ENCODE assay signal across 33 cellular contexts in the genomic region with DNA sequence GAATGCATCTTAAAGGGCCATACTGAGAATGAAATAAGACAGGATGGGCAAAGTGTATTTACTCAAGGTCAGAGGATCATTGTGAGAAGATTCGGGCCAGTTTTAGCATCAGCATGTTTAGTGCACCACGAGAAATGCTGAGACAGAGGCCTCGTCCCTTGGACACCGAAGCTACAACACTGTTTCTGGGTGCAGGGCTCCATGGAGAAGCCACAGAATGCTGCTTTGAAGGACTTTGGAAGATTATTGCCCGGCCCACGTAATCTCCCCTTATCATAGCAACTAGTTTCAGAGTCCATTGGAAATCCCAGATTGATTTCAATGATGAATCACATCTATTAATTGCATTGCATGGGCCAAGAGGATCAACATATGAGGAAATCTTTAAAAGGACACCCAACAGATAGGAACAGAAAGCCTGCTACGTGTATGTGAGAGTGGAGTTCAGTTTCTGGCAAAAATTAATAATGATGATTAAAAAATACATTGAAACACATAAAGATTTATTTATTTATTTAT.
DNase-seq lines count a peak whose midpoint lies in the region; FAIRE-seq and TF ChIP-seq lines count a peak whose summit lies in the region.
"Had no signal": no experiment of that assay in that cellular context is flagged by ENCODE, and none has a peak within 500 bp of the region (broad histone marks: within the 10 kb centered on the region; RNA-seq: fewer than 3 reads in every experiment).

No MANE protein-coding gene starts in this region.

- no peaks in the 10 kb centered on the region for H3K27me3 ChIP-seq in Peyer's patch
- no peaks in the 10 kb centered on the region for H3K27me3 ChIP-seq in hepatocyte
- H3K27me3 ChIP-seq in small intestine (ENCODE audit: control insufficient read depth in 2 of 2, insufficient read depth in 2 of 2, low read length in 2 of 2) = no peaks in the 10 kb centered on the region
- H3K27me3 ChIP-seq: BE2C; BLaER1; BLaER1 treated with 17β-estradiol and CSF1 and Interleukin-3, amounts not matched to agents 10 nM and 100 nM had no signal

- H3K79me2 ChIP-seq in hepatocyte = no peaks in the 10 kb centered on the region

- H3K36me3 ChIP-seq in Peyer's patch = no peaks in the 10 kb centered on the region
- no peaks in the 10 kb centered on the region for H3K36me3 ChIP-seq in hepatocyte (replicated peaks; ENCODE audit: insufficient read depth, low read depth)
- H3K36me3 ChIP-seq in small intestine (ENCODE audit: control insufficient read depth in 2 of 2, insufficient read depth in 2 of 2, low read length in 2 of 2) = no peaks in the 10 kb centered on the region
- H3K36me3 ChIP-seq: BE2C; BLaER1; BLaER1 treated with 17β-estradiol and CSF1 and Interleukin-3, amounts not matched to agents 10 nM and 100 nM had no signal

- no peaks in the 10 kb centered on the region for H4K20me1 ChIP-seq in hepatocyte (ENCODE audit: insufficient read depth, poor library complexity, severe bottlenecking)
- H4K20me1 ChIP-seq: BLaER1; BLaER1 treated with 17β-estradiol and CSF1 and Interleukin-3, amounts not matched to agents 10 nM and 100 nM had no signal

- DNase-seq in Peyer's patch (peak in 2 of 3 donors; percentile 58 to 84), hepatocyte (ENCODE audit: low spot score) (peak; percentile 46), small intestine (peak; percentile 97), NCI-H1048 (lab: John Stamatoyannopoulos, UW) (no peak), H4 (ENCODE audit: low spot score) (no peak)
- no peak for DNase-seq in stimulated activated CD4-positive, alpha-beta T cell treated with anti-CD3 and anti-CD28 coated beads, Interleukin-15, amount 100 ng/mL, for 24 hours
- DNase-seq: 8988T; ACHN; AML-193; BE2C; C1 segment of cervical spinal cord; Caco-2; Calu3; CD4-positive, alpha-beta memory T cell; CD4-positive, alpha-beta T cell; CD4-positive, CD25-positive, alpha-beta regulatory T cell; CD8-positive, alpha-beta memory T cell; CD8-positive, alpha-beta T cell; COR-L47; DMS 273 treated with DMSO at 0.1 percent for 48 hours; DMS153; DMS53; DMS79; DMS79 treated with DMSO at 0.1 percent for 48 hours; DND-41; EL had no signal

- no peaks in the 10 kb centered on the region for H3K4me1 ChIP-seq in Peyer's patch
- H3K4me1 ChIP-seq in hepatocyte (ENCODE audit: insufficient read depth) = no peaks in the 10 kb centered on the region
- peaks cover 0 to 2% of the 10 kb centered on the region in 2 donors for H3K4me1 ChIP-seq in small intestine (ENCODE audit: control insufficient read depth in 2 of 2, insufficient read depth in 1 of 2, low read depth in 1 of 2, low read length in 1 of 2)
- H3K4me1 ChIP-seq: A549, BE2C, BLaER1, Caco-2 had no signal

- peak; percentile 41 for FAIRE-seq in small intestine (lab: Jason Lieb, UNC)
- FAIRE-seq: A204.1, A549, D721Med had no signal

- H3K27ac ChIP-seq in Peyer's patch (peak overlapping the region in 2 of 4 donors; percentile 37 to 59), hepatocyte (no peak overlapping the region), small intestine (ENCODE audit: low read depth in 1 of 2, low read length in 1 of 2) (peak overlapping the region; percentile 22 to 44)
- H3K27ac ChIP-seq: 22Rv1; A549; BLaER1; BLaER1 treated with 17β-estradiol and CSF1 and Interleukin-3, amounts not matched to agents 10 nM and 100 nM; C4-2B had no signal

- H3K4me2 ChIP-seq in hepatocyte = no peak overlapping the region
- H3K4me2 ChIP-seq: A549, BLaER1 had no signal

- 80% methylated on average over 7 of the region's 7 CpGs for WGBS in hepatocyte (ENCODE audit: low lambda C conversion rate, missing lambda C conversion rate)
- WGBS in small intestine, 3 donors = 24 to 61% (median 45%) methylated on average over 7 of the region's 7 CpGs

- no peak overlapping the region for H2AFZ ChIP-seq in hepatocyte

- TF ChIP-seq CTCF in Peyer's patch (IDR thresholded peaks at IDR 0.05) = no peak
- TF ChIP-seq CTCF in hepatocyte (IDR thresholded peaks at IDR 0.05; ENCODE audit: poor library complexity) = no peak

- H3K4me3 ChIP-seq in Peyer's patch (no peak overlapping the region), hepatocyte (no peak overlapping the region), small intestine (ENCODE audit: low read depth in 1 of 2, low read length in 2 of 2) (no peak overlapping the region)
- H3K4me3 ChIP-seq: A549; BLaER1; BLaER1 treated with 17β-estradiol and CSF1 and Interleukin-3, amounts not matched to agents 10 nM and 100 nM had no signal

- no peaks in the 10 kb centered on the region for H3K9me2 ChIP-seq in hepatocyte (replicated peaks; ENCODE audit: insufficient read depth)

- no peaks in the 10 kb centered on the region for H3K9me3 ChIP-seq in Peyer's patch
- no peaks in the 10 kb centered on the region for H3K9me3 ChIP-seq in hepatocyte (ENCODE audit: low read depth)
- no peaks in the 10 kb centered on the region for H3K9me3 ChIP-seq in small intestine (ENCODE audit: control insufficient read depth, low read depth)
- H3K9me3 ChIP-seq: A549, BE2C, BLaER1, Caco-2 had no signal

- TF ChIP-seq POLR2A in Peyer's patch (IDR thresholded peaks at IDR 0.05) = peak in 1 of 2 donors; percentile 28

Comparison
In these comparisons a context has a peak if more than half of its experiments do, and no peak if none do; other contexts are left out.
1. DNase-seq: peak in Peyer's patch (2 of 3), hepatocyte (single experiment) and small intestine (single experiment); none in NCI-H1048 (single experiment), H4 (single experiment) and stimulated activated CD4-positive, alpha-beta T cell treated with anti-CD3 and anti-CD28 coated beads, Interleukin-15, amount 100 ng/mL, for 24 hours (single experiment).